ENCODE assay signal across 2 cellular contexts in the genomic region with DNA sequence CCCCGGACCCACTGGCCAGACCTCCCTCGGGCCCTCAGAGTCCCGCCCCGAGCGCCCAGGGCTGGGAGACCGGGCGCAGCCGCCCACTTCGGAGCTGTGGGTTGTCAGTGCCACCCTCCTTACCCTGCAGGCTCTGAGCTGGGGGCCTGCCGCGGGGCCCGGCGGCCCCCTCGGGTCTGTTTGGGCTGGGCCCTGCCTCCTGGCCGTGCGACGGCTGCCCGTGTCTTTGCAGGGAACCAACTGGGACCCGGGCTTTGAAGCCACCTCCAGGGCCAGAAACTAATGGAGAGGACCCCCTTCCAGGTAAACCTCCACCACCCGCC.
TF ChIP-seq lines count a peak whose summit lies in the region.

No MANE protein-coding gene starts in this region.

TF ChIP-seq in HEK293T, 16 proteins besides CTCF, POLR2A, EP300 and RAD21:
- TF ChIP-seq ZNF384 (IDR thresholded peaks at IDR 0.05), result no peak
- 0 out of 2 replicates have a peak, but pooled peaks have one; percentile 11 for TF ChIP-seq L3MBTL2 (conservative IDR thresholded peaks at IDR 0.05)

TF ChIP-seq in GM12878, 131 proteins besides CTCF, POLR2A, EP300 and RAD21:
- TF ChIP-seq, protein P1, sequence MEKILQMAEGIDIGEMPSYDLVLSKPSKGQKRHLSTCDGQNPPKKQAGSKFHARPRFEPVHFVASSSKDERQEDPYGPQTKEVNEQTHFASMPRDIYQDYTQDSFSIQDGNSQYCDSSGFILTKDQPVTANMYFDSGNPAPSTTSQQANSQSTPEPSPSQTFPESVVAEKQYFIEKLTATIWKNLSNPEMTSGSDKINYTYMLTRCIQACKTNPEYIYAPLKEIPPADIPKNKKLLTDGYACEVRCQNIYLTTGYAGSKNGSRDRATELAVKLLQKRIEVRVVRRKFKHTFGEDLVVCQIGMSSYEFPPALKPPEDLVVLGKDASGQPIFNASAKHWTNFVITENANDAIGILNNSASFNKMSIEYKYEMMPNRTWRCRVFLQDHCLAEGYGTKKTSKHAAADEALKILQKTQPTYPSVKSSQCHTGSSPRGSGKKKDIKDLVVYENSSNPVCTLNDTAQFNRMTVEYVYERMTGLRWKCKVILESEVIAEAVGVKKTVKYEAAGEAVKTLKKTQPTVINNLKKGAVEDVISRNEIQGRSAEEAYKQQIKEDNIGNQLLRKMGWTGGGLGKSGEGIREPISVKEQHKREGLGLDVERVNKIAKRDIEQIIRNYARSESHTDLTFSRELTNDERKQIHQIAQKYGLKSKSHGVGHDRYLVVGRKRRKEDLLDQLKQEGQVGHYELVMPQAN (conservative IDR thresholded peaks at IDR 0.05), result 0 out of 2 replicates have a peak, but pooled peaks have one; percentile 3
- TF ChIP-seq MTA3 (IDR thresholded peaks at IDR 0.05; ENCODE audit: borderline replicate concordance, low read length), result no peak
